Comparison of ENCODE assay signal across 20 cellular contexts in genomic region chrX:130896816-130897508, GRCh38. TPM values are rescaled to one million over a fixed set of nuclear protein-coding genes. Genes with fewer than 3 reads are reported as not detected.
DNase-seq lines count a peak whose midpoint lies in the region; ATAC-seq and TF ChIP-seq lines count a peak whose summit lies in the region.
"Had no signal": no experiment of that assay in that cellular context is flagged by ENCODE, and none has a peak within 500 bp of the region (broad histone marks: within the 10 kb centered on the region; RNA-seq: fewer than 3 reads in every experiment).

No MANE protein-coding gene starts in this region.

- peaks cover 6 to 9% of the 10 kb centered on the region in 2 experiments for H3K4me1 Mint-ChIP-seq in H9

- H3K23ac ChIP-seq in IMR-90 (ENCODE audit: low read depth, low read length) (no peak overlapping the region), H9 (ENCODE audit: insufficient read length, low read depth, low read length) (no peak overlapping the region)

- in situ Hi-C loops in IMR-90 (cut with MboI; ENCODE audit: low sequenced_read_pairs): no loop called here

- H3K79me2 ChIP-seq in smooth muscle cell (ENCODE audit: low read depth) (no peaks in the 10 kb centered on the region), H9 (ENCODE audit: insufficient read depth, low read length) (no peaks in the 10 kb centered on the region)

- H2AK5ac ChIP-seq in IMR-90 (ENCODE audit: low read depth, low read length): no peak overlapping the region
- no peak overlapping the region for H2AK5ac ChIP-seq in H9 (ENCODE audit: insufficient read length, low read length)

- intact Hi-C loops in IMR-90 (cut with micrococcal nuclease) (no loop called here), heart left ventricle (cut with DNase I) (loop anchor here in 1 of 10 donors (10.0 kb wide), 1 partner anchor 212 kb away; no protein-coding TSS in a partner anchor), esophagus squamous epithelium (cut with DNase I) (no loop called here)

- dilution Hi-C loops in IMR-90 (cut with HindIII; ENCODE audit: low sequenced_read_pairs, unreplicated experiment): no loop called here

- POLR2A ChIA-PET in IMR-90 (lab: Charles Lee; ENCODE audit: unreplicated experiment): no interaction called here

- no peak overlapping the region for H4K5ac ChIP-seq in IMR-90 (ENCODE audit: low read depth, low read length)
- H4K5ac ChIP-seq in H9 (ENCODE audit: insufficient read length, low read depth, low read length): no peak overlapping the region

- no peak overlapping the region for H2AFZ ChIP-seq in IMR-90 (replicated peaks; ENCODE audit: low read length, poor library complexity)
- H2AFZ ChIP-seq in smooth muscle cell (ENCODE audit: low read depth): no peak overlapping the region
- H2AFZ ChIP-seq in H9 (ENCODE audit: low read length): no peak overlapping the region

- H3K18ac ChIP-seq in IMR-90 (ENCODE audit: low read depth, low read length) (peak overlapping the region; percentile 88), H9 (ENCODE audit: insufficient read length, low read depth, low read length) (no peak overlapping the region)

- H3K4me1 ChIP-seq in IMR-90 (ENCODE audit: control insufficient read depth, insufficient read depth, low read length) (no peaks in the 10 kb centered on the region), heart left ventricle (peaks cover 0 to 49% (median 8%) of the 10 kb centered on the region in 12 donors), smooth muscle cell (ENCODE audit: low read depth) (no peaks in the 10 kb centered on the region), H9 (ENCODE audit: insufficient read depth, low read length) (no peaks in the 10 kb centered on the region), esophagus squamous epithelium (peaks cover 0 to 6% (median 0%) of the 10 kb centered on the region in 3 donors)

- H3K4me3 Mint-ChIP-seq in H9: no peak overlapping the region
- H3K4me3 Mint-ChIP-seq: activated CD4-positive, alpha-beta T cell treated with anti-CD3 and anti-CD28 coated beads, Interleukin-2, amount 10 ng/mL, durations not matched to agents 24 days and 14 days; B cell; immature natural killer cell had no signal

- no peak overlapping the region for H2BK15ac ChIP-seq in IMR-90 (ENCODE audit: low read depth, low read length)
- no peak overlapping the region for H2BK15ac ChIP-seq in H9 (ENCODE audit: low read depth, low read length)

- H3K27ac ChIP-seq in IMR-90 (ENCODE audit: insufficient read depth, low read length): no peak overlapping the region
- peak overlapping the region in 10 of 12 donors; percentile 27 to 85 (median 54) for H3K27ac ChIP-seq in heart left ventricle
- peak overlapping the region; percentile 11 for H3K27ac ChIP-seq in smooth muscle cell (ENCODE audit: low read depth)
- no peak overlapping the region for H3K27ac ChIP-seq in H9 (ENCODE audit: insufficient read length, low read depth, low read length)
- H3K27ac ChIP-seq in esophagus squamous epithelium: no peak overlapping the region
- H3K27ac ChIP-seq: gastrocnemius medialis had no signal

- H2BK120ac ChIP-seq in IMR-90 (ENCODE audit: low read depth, low read length) (no peak overlapping the region), H9 (ENCODE audit: low read depth, low read length, poor library complexity, severe bottlenecking) (no peak overlapping the region)

- H3K36me3 ChIP-seq in IMR-90 (ENCODE audit: control insufficient read depth, insufficient read depth, low read length) (no peaks in the 10 kb centered on the region; the same call in 1 of the 2 replicates), heart left ventricle (peaks cover 0 to 11% (median 0%) of the 10 kb centered on the region in 9 donors), smooth muscle cell (ENCODE audit: low read depth) (no peaks in the 10 kb centered on the region), esophagus squamous epithelium (no peaks in the 10 kb centered on the region)
- H3K36me3 ChIP-seq: tibial nerve had no signal

- peak overlapping the region; percentile 6; the same call in 1 of the 2 replicates for H3K4me2 ChIP-seq in IMR-90 (ENCODE audit: low read depth, low read length)
- H3K4me2 ChIP-seq in smooth muscle cell: peak overlapping the region; percentile 31
- no peak overlapping the region for H3K4me2 ChIP-seq in H9 (ENCODE audit: insufficient read depth, insufficient read length, low read length)

- H3K14ac ChIP-seq in IMR-90 (replicated peaks; ENCODE audit: low read depth, low read length) (no peak overlapping the region), H9 (ENCODE audit: insufficient read depth, low read length) (no peak overlapping the region)

- 10% methylated on average over 2 of the region's 9 CpGs; no CpG with 5 or more reads in 1 of the 2 experiments for WGBS in IMR-90 (ENCODE audit: extremely low coverage in 2 of 2, insufficient read length in 1 of 2), 2 experiments
- 63 to 71% (median 64%) methylated on average over 9 of the region's 9 CpGs for WGBS in heart left ventricle, 4 donors
- 67% methylated on average over 9 of the region's 9 CpGs for WGBS in smooth muscle cell (ENCODE audit: low lambda C conversion rate)
- WGBS in H9 (ENCODE audit: extremely low coverage, insufficient read length, low lambda C conversion rate): no CpG with 5 or more reads among the region's 9 CpGs
- WGBS in esophagus squamous epithelium, 2 donors: 73 to 79% methylated on average over 9 of the region's 9 CpGs

- H3K4me3 ChIP-seq in IMR-90 (ENCODE audit: insufficient read depth, low read depth, low read length) (no peak overlapping the region), heart left ventricle (no peak overlapping the region), smooth muscle cell (no peak overlapping the region), esophagus squamous epithelium (no peak overlapping the region)
- H3K4me3 ChIP-seq: gastrocnemius medialis, tibial nerve had no signal

- no peak for ATAC-seq in IMR-90 (ENCODE audit: low read depth)
- ATAC-seq in heart left ventricle: peak; percentile 39 to 66 (median 50)
- no peak for ATAC-seq in GM21723 (IDR thresholded peaks at IDR 0.05; ENCODE audit: unreplicated experiment)

- no peak overlapping the region for H2AK9ac ChIP-seq in IMR-90 (replicated peaks; ENCODE audit: low read depth, low read length, poor library complexity)

- H4K91ac ChIP-seq in IMR-90 (ENCODE audit: insufficient read depth, low read depth, low read length): 0 out of 2 replicates have a peak overlapping the region, but pooled peaks have one; percentile 5
- no peak overlapping the region for H4K91ac ChIP-seq in H9 (ENCODE audit: insufficient read length, low read depth, low read length)

- H3K36me3 Mint-ChIP-seq in H9 (ENCODE audit: insufficient read depth in 1 of 3, low read depth in 3 of 3): 0 out of 7 replicates have a peak, but pooled peaks cover 0 to 2% (median 0%) of the 10 kb centered on the region in 3 experiments
- H3K36me3 Mint-ChIP-seq: immature natural killer cell had no signal

- H3K4ac ChIP-seq in IMR-90 (ENCODE audit: low read depth, low read length) (no peak overlapping the region), H9 (ENCODE audit: low read depth, low read length) (no peak overlapping the region)

- H3K9me3 ChIP-seq in IMR-90 (ENCODE audit: control insufficient read depth, insufficient read depth, low read length): no peaks in the 10 kb centered on the region
- no peaks in the 10 kb centered on the region for H3K9me3 ChIP-seq in heart left ventricle
- H3K9me3 ChIP-seq in smooth muscle cell (replicated peaks; ENCODE audit: low read depth): no peaks in the 10 kb centered on the region
- H3K9me3 ChIP-seq in H9 (ENCODE audit: control insufficient read depth, low read depth, low read length): no peaks in the 10 kb centered on the region
- no peaks in the 10 kb centered on the region for H3K9me3 ChIP-seq in esophagus squamous epithelium
- H3K9me3 ChIP-seq: gastrocnemius medialis, tibial nerve had no signal

- H2BK20ac ChIP-seq in IMR-90 (ENCODE audit: low read depth, low read length) (no peak overlapping the region), H9 (ENCODE audit: low read depth, low read length, poor library complexity, severe bottlenecking) (no peak overlapping the region)

- H3K79me1 ChIP-seq in IMR-90 (ENCODE audit: low read depth in 1 of 2, low read length in 2 of 2): peaks cover 3% of the 10 kb centered on the region in 2 experiments; a peak in 2 of 4 replicates
- H3K79me1 ChIP-seq in H9 (ENCODE audit: insufficient read depth, low read depth, low read length, poor library complexity, severe bottlenecking): no peaks in the 10 kb centered on the region

- H3F3A ChIP-seq in smooth muscle cell (ENCODE audit: low read depth): no peaks in the 10 kb centered on the region

- H3K9me1 ChIP-seq in IMR-90 (ENCODE audit: insufficient read depth, low read length): no peaks in the 10 kb centered on the region

- H3K27me3 ChIP-seq in IMR-90 (ENCODE audit: control insufficient read depth, insufficient read depth, low read length): no peaks in the 10 kb centered on the region
- H3K27me3 ChIP-seq in heart left ventricle: no peaks in the 10 kb centered on the region
- H3K27me3 ChIP-seq in smooth muscle cell (ENCODE audit: low read depth): no peaks in the 10 kb centered on the region
- H3K27me3 ChIP-seq in H9 (ENCODE audit: insufficient read depth, low read length): no peaks in the 10 kb centered on the region
- H3K27me3 ChIP-seq in esophagus squamous epithelium: no peaks in the 10 kb centered on the region
- H3K27me3 ChIP-seq: gastrocnemius medialis had no signal

- H3T11ph ChIP-seq in H9 (ENCODE audit: low read length): no peak overlapping the region

- no peak overlapping the region for H2BK5ac ChIP-seq in IMR-90 (ENCODE audit: low read depth, low read length, poor library complexity, severe bottlenecking)
- H2BK5ac ChIP-seq in H9 (ENCODE audit: insufficient read length, low read length): no peak overlapping the region

- no peak overlapping the region for H2BK12ac ChIP-seq in H9 (ENCODE audit: insufficient read length, low read depth, low read length)

- H3K27me3 Mint-ChIP-seq in H9 (ENCODE audit: low read depth): no peaks in the 10 kb centered on the region
- H3K27me3 Mint-ChIP-seq: activated CD4-positive, alpha-beta T cell treated with anti-CD3 and anti-CD28 coated beads, Interleukin-2, amount 10 ng/mL, durations not matched to agents 24 days and 14 days; B cell had no signal

- H3K9me3 Mint-ChIP-seq in H9: no peaks in the 10 kb centered on the region
- H3K9me3 Mint-ChIP-seq: activated CD4-positive, alpha-beta T cell treated with anti-CD3 and anti-CD28 coated beads, Interleukin-2, amount 10 ng/mL, durations not matched to agents 24 days and 14 days; immature natural killer cell; neural crest cell had no signal

- TF ChIP-seq CTCF in IMR-90 (conservative IDR thresholded peaks at IDR 0.05; ENCODE audit: low read depth, low read length) (no peak), heart left ventricle (IDR thresholded peaks at IDR 0.05) (no peak), smooth muscle cell (IDR thresholded peaks at IDR 0.05; ENCODE audit: borderline replicate concordance, insufficient read depth, poor library complexity, severe bottlenecking) (no peak), H9 (conservative IDR thresholded peaks at IDR 0.05) (no peak), esophagus squamous epithelium (IDR thresholded peaks at IDR 0.05) (no peak)

- TF ChIP-seq POLR2A in IMR-90 (IDR thresholded peaks at IDR 0.05; ENCODE audit: low read depth, low read length) (no peak), heart left ventricle (IDR thresholded peaks at IDR 0.05) (no peak), esophagus squamous epithelium (IDR thresholded peaks at IDR 0.05) (no peak)

- H4K20me1 ChIP-seq in IMR-90 (ENCODE audit: insufficient read depth, low read length) (no peaks in the 10 kb centered on the region), smooth muscle cell (ENCODE audit: low read depth) (no peaks in the 10 kb centered on the region), H9 (ENCODE audit: control insufficient read depth, insufficient read depth, insufficient read length) (no peaks in the 10 kb centered on the region)

- no TSS peak for BruUV-seq in IMR-90 (replicated peaks; lab: Mats Ljungman, UMichigan)

- TF ChIP-seq RAD21 in IMR-90 (IDR thresholded peaks at IDR 0.05; ENCODE audit: low read length): no peak

- no peaks in the 10 kb centered on the region for H3K23me2 ChIP-seq in H9 (ENCODE audit: insufficient read length, low read depth, low read length, poor library complexity, severe bottlenecking)

- CTCF ChIA-PET in IMR-90 (lab: Yijun Ruan, JAX): interaction anchor here (0.9 kb wide), 1 partner anchor 321 kb away, joined by 3 read pairs; no protein-coding TSS in a partner anchor

- DNase-seq in IMR-90 (peak; percentile 29), astrocyte of the hippocampus (ENCODE audit: low read depth, low spot score) (peak; percentile 44), heart left ventricle (no peak), smooth muscle cell (lab: John Stamatoyannopoulos, UW; ENCODE audit: unreplicated experiment) (no peak), H9 (no peak), esophagus squamous epithelium (lab: John Stamatoyannopoulos, UW) (no peak)
- no peak for DNase-seq in stimulated activated CD4-positive, alpha-beta T cell treated with anti-CD3 and anti-CD28 coated beads, Interleukin-2, amount 100 ng/mL, for 48 hours
- DNase-seq: activated CD4-positive, alpha-beta T cell treated with anti-CD3 and anti-CD28 coated beads, Interleukin-2, amount 10 ng/mL, durations not matched to agents 24 days and 14 days; activated naive CD4-positive, alpha-beta T cell; immature natural killer cell; Karpas-422; NCI-H1105 treated with DMSO at 0.1 percent for 48 hours; NCI-H446; stimulated activated CD4-positive, alpha-beta T cell treated with anti-CD3 and anti-CD28 coated beads, Interleukin-4, amount 100 ng/mL, for 4 hours; T1000 had no signal

- H4K8ac ChIP-seq in IMR-90 (ENCODE audit: low read depth in 2 of 2, low read length in 2 of 2) (no peak overlapping the region; a peak in 1 of 4 replicates), H9 (replicated peaks; ENCODE audit: insufficient read length, low read depth, low read length) (no peak overlapping the region)

- H3K27ac Mint-ChIP-seq in H9: no peak overlapping the region
- H3K27ac Mint-ChIP-seq: activated CD4-positive, alpha-beta T cell treated with anti-CD3 and anti-CD28 coated beads, Interleukin-2, amount 10 ng/mL, durations not matched to agents 24 days and 14 days; B cell had no signal

- H3K56ac ChIP-seq in IMR-90 (ENCODE audit: extremely low read depth, insufficient read depth, low read length) (no peak overlapping the region), H9 (ENCODE audit: insufficient read length, low read depth, low read length) (no peak overlapping the region)

- H3K9ac ChIP-seq in IMR-90 (ENCODE audit: low read depth, low read length) (no peak overlapping the region), smooth muscle cell (ENCODE audit: low read depth) (no peak overlapping the region), H9 (ENCODE audit: extremely low read depth, insufficient read length, low read length) (no peak overlapping the region)

RNA-seq across cellular contexts. Expression of gene ENOX2, which starts 6.0 kb away (rescaled TPM):
- 11.1 and 11.8 TPM in 2 replicates for total RNA-seq in IMR-90 (2012; rRNA removed)
- polyA plus RNA-seq in IMR-90 (2012; rRNA removed): 5.9 and 6.3 TPM in 2 replicates
- polyA plus RNA-seq in IMR-90 (2012; cell fraction: cytosol; rRNA removed): 2.1 and 3.4 TPM in 2 replicates
- 0.50 and 3.6 TPM in 2 replicates for polyA plus RNA-seq in IMR-90 (2012; cell fraction: nucleus; rRNA removed; ENCODE audit: low replicate concordance)
- total RNA-seq in heart left ventricle: 10 to 100 TPM; 14.0 to 23.0 (median 17.6) TPM
- 10 to 100 TPM in 1 of 2 donors, 1 to 10 TPM in 1; 3.0 to 11.2 TPM for polyA plus RNA-seq in heart left ventricle
- 6.9 and 11.2 TPM in 2 replicates for total RNA-seq in smooth muscle cell
- polyA plus RNA-seq in smooth muscle cell: 4.5 and 7.0 TPM in 2 replicates
- total RNA-seq in H9 (2021): 16.8 and 17.7 TPM in 2 replicates
- total RNA-seq in esophagus squamous epithelium: 10 to 100 TPM in 2 of 4 donors, 1 to 10 TPM in 2; 5.4 to 13.7 (median 11.4) TPM

Comparison
In these comparisons a context has a peak if more than half of its experiments do, and no peak if none do; other contexts are left out.
1. ATAC-seq: peak in heart left ventricle (4 of 4); none in IMR-90 (single experiment) and GM21723 (single experiment).
2. DNase-seq: peak in IMR-90 (single experiment) and astrocyte of the hippocampus (single experiment); none in heart left ventricle (0 of 5), smooth muscle cell (single experiment), H9 (single experiment), stimulated activated CD4-positive, alpha-beta T cell treated with anti-CD3 and anti-CD28 coated beads, Interleukin-2, amount 100 ng/mL, for 48 hours (0 of 2) and esophagus squamous epithelium (single experiment).
3. H3K27ac ChIP-seq: peak in heart left ventricle (10 of 12) and smooth muscle cell (single experiment); none in IMR-90 (single experiment), H9 (single experiment) and esophagus squamous epithelium (0 of 4).